In genomic region chr3:49534581-49535495, GRCh38 we compare ENCODE assay signal across 8 cellular contexts. TPM values are rescaled to one million over a fixed set of nuclear protein-coding genes. Genes with fewer than 3 reads are reported as not detected.
DNase-seq lines count a peak whose midpoint lies in the region; ATAC-seq and TF ChIP-seq lines count a peak whose summit lies in the region.

No MANE protein-coding gene starts in this region.

- ATAC-seq in HG02884 (IDR thresholded peaks at IDR 0.05; ENCODE audit: unreplicated experiment), result no peak

- DNase-seq in SHP77 (lab: John Stamatoyannopoulos, UW), result peak; percentile 46 to 68
- DNase-seq in SHP77 treated with DMSO at 0.1 percent for 48 hours (lab: John Stamatoyannopoulos, UW), result no peak
- DNase-seq in breast epithelium (ENCODE audit: low spot score in 2 of 2), result no peak
- peak; percentile 41 for DNase-seq in midbrain (lab: John Stamatoyannopoulos, UW)
- no peak for DNase-seq in activated naive CD4-positive, alpha-beta T cell treated with Interleukin-2 at 50 U/mL for 16 hours
- no peak for DNase-seq in dedifferentiated amniotic fluid mesenchymal stem cell (ENCODE audit: extremely low spot score)
- no peak for DNase-seq in ureter (ENCODE audit: low spot score)

- H3K27me3 ChIP-seq in breast epithelium, result no peaks in the 10 kb centered on the region

- no peaks in the 10 kb centered on the region for H3K9me3 ChIP-seq in breast epithelium

- no peak for TF ChIP-seq POLR2A in breast epithelium (IDR thresholded peaks at IDR 0.05)

- H3K36me3 ChIP-seq in breast epithelium, result peaks cover 6% of the 10 kb centered on the region

- no peak overlapping the region for H3K4me3 ChIP-seq in breast epithelium

- H3K4me1 ChIP-seq in breast epithelium, result peaks cover 0 to 6% of the 10 kb centered on the region in 2 donors

- no peak for TF ChIP-seq CTCF in breast epithelium (IDR thresholded peaks at IDR 0.05)

- intact Hi-C loops in breast epithelium (cut with DNase I; ENCODE audit: low total_unique reads), result loop anchor here (5.0 kb wide), 1 partner anchor 137 kb away; the partner anchor contains the start of gene APEH

- H3K27ac ChIP-seq in breast epithelium, result peak overlapping the region; percentile 48 to 73

RNA-seq across cellular contexts. Expression of gene BSN, which starts 19.4 kb away (rescaled TPM):
- under 1 TPM; 0.15 to 0.48 (median 0.33) TPM for total RNA-seq in breast epithelium
- total RNA-seq in ureter, result 2.4 TPM

Comparison
In these comparisons a context has a peak if more than half of its experiments do, and no peak if none do; other contexts are left out.
1. DNase-seq: peak in SHP77 (2 of 2) and midbrain (single experiment); none in SHP77 treated with DMSO at 0.1 percent for 48 hours (single experiment), breast epithelium (0 of 2), activated naive CD4-positive, alpha-beta T cell treated with Interleukin-2 at 50 U/mL for 16 hours (single experiment), dedifferentiated amniotic fluid mesenchymal stem cell (single experiment) and ureter (single experiment).